10 cellular contexts compared by ENCODE assay signal in the genomic region with DNA sequence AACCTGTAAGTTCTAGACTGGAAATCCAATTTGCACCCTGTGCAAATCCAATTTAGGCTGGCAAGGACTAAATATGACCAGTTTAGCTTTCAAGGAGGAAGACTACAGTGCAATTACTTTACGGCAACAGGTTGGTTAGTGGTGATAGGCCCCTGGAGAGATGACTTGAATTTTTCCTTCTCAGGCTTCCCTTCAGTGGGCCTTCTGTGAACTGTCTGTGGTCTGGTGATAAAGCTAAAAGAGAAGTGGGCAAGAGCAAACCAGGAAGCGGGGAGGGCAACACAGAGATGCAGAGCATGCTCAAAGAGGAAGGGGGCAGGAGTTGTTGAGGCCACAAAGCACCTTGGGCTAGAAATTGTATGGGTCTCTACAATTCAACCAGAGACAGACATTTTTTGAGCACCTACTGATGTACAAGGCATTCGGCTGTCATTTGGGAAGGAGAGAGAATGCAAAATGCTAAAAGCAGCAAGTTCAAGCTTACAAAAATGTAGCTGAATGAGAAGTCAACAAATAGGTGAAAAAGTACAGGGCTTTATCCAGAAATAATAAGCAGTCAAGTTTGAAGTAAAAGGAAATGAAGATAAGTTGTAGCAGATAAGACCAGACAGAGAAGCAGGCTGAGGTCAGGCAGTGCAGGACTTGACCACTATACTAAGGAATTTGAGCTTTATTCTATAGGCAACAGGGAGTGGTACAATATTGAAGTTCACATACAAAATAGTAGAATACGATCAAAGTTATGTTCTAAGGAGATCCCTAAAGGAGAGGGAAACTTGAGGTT. TPM values are rescaled to one million over a fixed set of nuclear protein-coding genes. Genes with fewer than 3 reads are reported as not detected.
DNase-seq lines count a peak whose midpoint lies in the region; ATAC-seq and TF ChIP-seq lines count a peak whose summit lies in the region.
"Had no signal": no experiment of that assay in that cellular context is flagged by ENCODE, and none has a peak within 500 bp of the region (broad histone marks: within the 10 kb centered on the region; RNA-seq: fewer than 3 reads in every experiment).

No MANE protein-coding gene starts in this region.

- POLR2A ChIA-PET in activated naive CD8-positive, alpha-beta T cell treated with anti-CD3 and anti-CD28 coated beads, Interleukin-2, amount 10 ng/mL, durations not matched to agents 7 days and 5 days (lab: Charles Lee) = interaction anchor here (0.6 to 2.7 kb wide), 7 partner anchors 8 to 89 kb away, joined by 3 to 16 read pairs (median 3); a partner anchor contains a TSS
- POLR2A ChIA-PET in A673 (lab: Charles Lee; ENCODE audit: low non-redundant PET) = interaction anchor here (0.6 to 0.9 kb wide), 2 partner anchors 924 to 1183 kb away, joined by 3 to 5 read pairs; no protein-coding TSS in a partner anchor

- no peak overlapping the region for H3K4me3 ChIP-seq in A673 (ENCODE audit: low read depth, low read length, poor library complexity, severe bottlenecking)
- H3K4me3 ChIP-seq in uterus = no peak overlapping the region
- H3K4me3 ChIP-seq: heart left ventricle had no signal

- no peaks in the 10 kb centered on the region for H3K9me3 ChIP-seq in A673 (ENCODE audit: low read depth, low read length, poor library complexity, severe bottlenecking)
- no peaks in the 10 kb centered on the region for H3K9me3 ChIP-seq in uterus
- H3K9me3 ChIP-seq: heart left ventricle had no signal

- CTCF ChIA-PET in A673 (lab: Charles Lee) = no interaction called here

- no peaks in the 10 kb centered on the region for H3K27me3 Mint-ChIP-seq in activated naive CD8-positive, alpha-beta T cell treated with anti-CD3 and anti-CD28 coated beads, Interleukin-2, amount 10 ng/mL, durations not matched to agents 7 days and 5 days
- H3K27me3 Mint-ChIP-seq in chondrocyte (ENCODE audit: low read depth) = no peaks in the 10 kb centered on the region

- no peaks in the 10 kb centered on the region for H3K9me3 Mint-ChIP-seq in activated naive CD8-positive, alpha-beta T cell treated with anti-CD3 and anti-CD28 coated beads, Interleukin-2, amount 10 ng/mL, durations not matched to agents 7 days and 5 days
- H3K9me3 Mint-ChIP-seq in chondrocyte (ENCODE audit: low read depth) = no peaks in the 10 kb centered on the region

- DNase-seq in CMK (ENCODE audit: low read depth) (peak; percentile 98), KG1 (lab: John Stamatoyannopoulos, UW) (peak; percentile 93), A673 (ENCODE audit: low spot score) (no peak), chondrocyte (ENCODE audit: low spot score) (no peak), COLO829 (ENCODE audit: low spot score) (no peak), uterus (no peak)
- DNase-seq in activated naive CD8-positive, alpha-beta T cell treated with anti-CD3 and anti-CD28 coated beads, Interleukin-2, amount 10 ng/mL, durations not matched to agents 7 days and 5 days = no peak
- DNase-seq: heart left ventricle, NCI-H1930 had no signal

- peaks cover 28% of the 10 kb centered on the region for H3K36me3 Mint-ChIP-seq in activated naive CD8-positive, alpha-beta T cell treated with anti-CD3 and anti-CD28 coated beads, Interleukin-2, amount 10 ng/mL, durations not matched to agents 7 days and 5 days
- peaks cover 7% of the 10 kb centered on the region for H3K36me3 Mint-ChIP-seq in chondrocyte (ENCODE audit: low read depth)

- H3K36me3 ChIP-seq in A673 (ENCODE audit: insufficient read depth, low read length, poor library complexity, severe bottlenecking) (no peaks in the 10 kb centered on the region), uterus (no peaks in the 10 kb centered on the region)

- no TSS peak for BruUV-seq in A673 (replicated peaks; lab: Mats Ljungman, UMichigan)

- H3K27ac ChIP-seq in A673 (ENCODE audit: low read depth, low read length, poor library complexity, severe bottlenecking) (no peak overlapping the region), uterus (no peak overlapping the region)

- TF ChIP-seq CTCF in A673 (conservative IDR thresholded peaks at IDR 0.05; ENCODE audit: low read depth, low read length) (no peak), chondrocyte (IDR thresholded peaks at IDR 0.05) (no peak), uterus (IDR thresholded peaks at IDR 0.05) (no peak)

- H3K4me3 Mint-ChIP-seq in activated naive CD8-positive, alpha-beta T cell treated with anti-CD3 and anti-CD28 coated beads, Interleukin-2, amount 10 ng/mL, durations not matched to agents 7 days and 5 days = peak overlapping the region; percentile 34
- no peak overlapping the region for H3K4me3 Mint-ChIP-seq in chondrocyte (ENCODE audit: unreplicated experiment)

- H3K4me1 Mint-ChIP-seq in activated naive CD8-positive, alpha-beta T cell treated with anti-CD3 and anti-CD28 coated beads, Interleukin-2, amount 10 ng/mL, durations not matched to agents 7 days and 5 days = peaks cover 38% of the 10 kb centered on the region
- peaks cover 16% of the 10 kb centered on the region for H3K4me1 Mint-ChIP-seq in chondrocyte (ENCODE audit: low read depth)

- intact Hi-C loops in A673 (cut with micrococcal nuclease; ENCODE audit: unreplicated experiment) = no loop called here
- intact Hi-C loops in uterus (cut with DNase I; ENCODE audit: low total_unique reads) = no loop called here

- H3K4me1 ChIP-seq in A673 (ENCODE audit: insufficient read depth, low read length, poor library complexity, severe bottlenecking) (no peaks in the 10 kb centered on the region), uterus (peaks cover 0 to 4% of the 10 kb centered on the region in 2 donors)

- peak overlapping the region; percentile 82 for H3K27ac Mint-ChIP-seq in activated naive CD8-positive, alpha-beta T cell treated with anti-CD3 and anti-CD28 coated beads, Interleukin-2, amount 10 ng/mL, durations not matched to agents 7 days and 5 days
- no peak overlapping the region for H3K27ac Mint-ChIP-seq in chondrocyte (ENCODE audit: unreplicated experiment)

- H3K27me3 ChIP-seq in A673 (replicated peaks; ENCODE audit: insufficient read depth, low read depth, low read length, poor library complexity) (no peaks in the 10 kb centered on the region), uterus (no peaks in the 10 kb centered on the region)
- H3K27me3 ChIP-seq: heart left ventricle had no signal

- TF ChIP-seq POLR2A in uterus (IDR thresholded peaks at IDR 0.05) = no peak

- peak; percentile 66 for ATAC-seq in GM19397 (IDR thresholded peaks at IDR 0.05; ENCODE audit: unreplicated experiment)
- peak; percentile 86 for ATAC-seq in activated naive CD8-positive, alpha-beta T cell treated with anti-CD3 and anti-CD28 coated beads, Interleukin-2, amount 10 ng/mL, durations not matched to agents 7 days and 5 days (ENCODE audit: low read depth)

RNA-seq across cellular contexts. Expression of a gene that starts 23.9 kb away (rescaled TPM):
- total RNA-seq in activated naive CD8-positive, alpha-beta T cell treated with anti-CD3 and anti-CD28 coated beads, Interleukin-2, amount 10 ng/mL, durations not matched to agents 7 days and 5 days = 10 to 100 TPM; 44.0 to 48.8 TPM
- total RNA-seq in A673 (2021) (15.6 and 23.9 TPM in 2 replicates), chondrocyte (18.7 to 21.2 TPM (median 20.6 TPM) in 3 replicates), uterus (10 to 100 TPM; 20.2 to 79.4 (median 46.8) TPM)

Comparison
In these comparisons a context has a peak if more than half of its experiments do, and no peak if none do; other contexts are left out.
1. DNase-seq: peak in CMK (single experiment) and KG1 (single experiment); none in activated naive CD8-positive, alpha-beta T cell treated with anti-CD3 and anti-CD28 coated beads, Interleukin-2, amount 10 ng/mL, durations not matched to agents 7 days and 5 days (single experiment), A673 (single experiment), chondrocyte (single experiment), COLO829 (single experiment) and uterus (0 of 2).